14 cellular contexts compared by ENCODE assay signal in genomic region chr15:57421110-57421509, GRCh38. TPM values are rescaled to one million over a fixed set of nuclear protein-coding genes. Genes with fewer than 3 reads are reported as not detected.
"Had no signal": no experiment of that assay in that cellular context is flagged by ENCODE, and none has a peak within 500 bp of the region (broad histone marks: within the 10 kb centered on the region; RNA-seq: fewer than 3 reads in every experiment).

No MANE protein-coding gene starts in this region.

- H3K4me3 ChIP-seq: ascending aorta, gastrocnemius medialis, left lung, pancreas, sigmoid colon, thyroid gland had no signal

- DNase-seq: activated CD4-positive, CD25-positive, alpha-beta regulatory T cell treated with anti-CD3 and anti-CD28 coated beads, Interleukin-2, amount 50 U/mL, for 72 hours; activated naive CD4-positive, alpha-beta T cell treated with anti-CD3 and anti-CD28 coated beads for 36 hours; dermis blood vessel endothelial cell; effector memory CD8-positive, alpha-beta T cell; gastrocnemius medialis; left lung; pancreas; sigmoid colon; stimulated activated CD4-positive, alpha-beta T cell treated with anti-CD3 and anti-CD28 coated beads, Interleukin-1b, Interleukin-23, amount 100 ng/mL, for 48 hours; thyroid gland had no signal

- H3K36me3 ChIP-seq: ascending aorta, gastrocnemius medialis, left lung, pancreas, sigmoid colon, thyroid gland had no signal

- H3K9me3 ChIP-seq: ascending aorta, gastrocnemius medialis, left lung, pancreas, sigmoid colon, thyroid gland had no signal

- H3K27ac ChIP-seq: gastrocnemius medialis, sigmoid colon had no signal

- H3K9me3 Mint-ChIP-seq: activated naive CD4-positive, alpha-beta T cell treated with anti-CD3 and anti-CD28 coated beads for 36 hours; activated T-helper 17 cell treated with anti-CD3 and anti-CD28 coated beads, Interleukin-2, amount 50 U/mL, for 72 hours; effector memory CD8-positive, alpha-beta T cell had no signal

- H3K4me1 Mint-ChIP-seq: activated T-helper 17 cell treated with anti-CD3 and anti-CD28 coated beads, Interleukin-2, amount 50 U/mL, for 72 hours had no signal

- H3K4me3 Mint-ChIP-seq: activated naive CD4-positive, alpha-beta T cell treated with anti-CD3 and anti-CD28 coated beads for 36 hours; activated T-helper 17 cell treated with anti-CD3 and anti-CD28 coated beads, Interleukin-2, amount 50 U/mL, for 72 hours; effector memory CD8-positive, alpha-beta T cell had no signal

- H3K4me1 ChIP-seq: gastrocnemius medialis, sigmoid colon had no signal

- H3K27me3 ChIP-seq: ascending aorta, gastrocnemius medialis, left lung, pancreas, sigmoid colon, thyroid gland had no signal

- H3K27ac Mint-ChIP-seq: activated naive CD4-positive, alpha-beta T cell treated with anti-CD3 and anti-CD28 coated beads for 36 hours; activated T-helper 17 cell treated with anti-CD3 and anti-CD28 coated beads, Interleukin-2, amount 50 U/mL, for 72 hours; effector memory CD8-positive, alpha-beta T cell had no signal

- ATAC-seq: activated T-helper 17 cell treated with anti-CD3 and anti-CD28 coated beads, Interleukin-2, amount 50 U/mL, for 72 hours; effector memory CD8-positive, alpha-beta T cell; gastrocnemius medialis had no signal

RNA-seq across cellular contexts. Expression of gene CGNL1, which starts 44.8 kb away (rescaled TPM):
- total RNA-seq: activated CD8-positive, alpha-beta memory T cell treated with anti-CD3 and anti-CD28 coated beads for 36 hours; activated naive CD4-positive, alpha-beta T cell treated with anti-CD3 and anti-CD28 coated beads for 36 hours; activated T-helper 17 cell treated with anti-CD3 and anti-CD28 coated beads, Interleukin-2, amount 50 U/mL, for 72 hours; T-helper 2 cell treated with Interferon-gamma antibody and Interleukin-4, amounts not matched to agents 100 ng/mL and 5 ng/mL, for 36 hours had no signal
